In the genomic region with DNA sequence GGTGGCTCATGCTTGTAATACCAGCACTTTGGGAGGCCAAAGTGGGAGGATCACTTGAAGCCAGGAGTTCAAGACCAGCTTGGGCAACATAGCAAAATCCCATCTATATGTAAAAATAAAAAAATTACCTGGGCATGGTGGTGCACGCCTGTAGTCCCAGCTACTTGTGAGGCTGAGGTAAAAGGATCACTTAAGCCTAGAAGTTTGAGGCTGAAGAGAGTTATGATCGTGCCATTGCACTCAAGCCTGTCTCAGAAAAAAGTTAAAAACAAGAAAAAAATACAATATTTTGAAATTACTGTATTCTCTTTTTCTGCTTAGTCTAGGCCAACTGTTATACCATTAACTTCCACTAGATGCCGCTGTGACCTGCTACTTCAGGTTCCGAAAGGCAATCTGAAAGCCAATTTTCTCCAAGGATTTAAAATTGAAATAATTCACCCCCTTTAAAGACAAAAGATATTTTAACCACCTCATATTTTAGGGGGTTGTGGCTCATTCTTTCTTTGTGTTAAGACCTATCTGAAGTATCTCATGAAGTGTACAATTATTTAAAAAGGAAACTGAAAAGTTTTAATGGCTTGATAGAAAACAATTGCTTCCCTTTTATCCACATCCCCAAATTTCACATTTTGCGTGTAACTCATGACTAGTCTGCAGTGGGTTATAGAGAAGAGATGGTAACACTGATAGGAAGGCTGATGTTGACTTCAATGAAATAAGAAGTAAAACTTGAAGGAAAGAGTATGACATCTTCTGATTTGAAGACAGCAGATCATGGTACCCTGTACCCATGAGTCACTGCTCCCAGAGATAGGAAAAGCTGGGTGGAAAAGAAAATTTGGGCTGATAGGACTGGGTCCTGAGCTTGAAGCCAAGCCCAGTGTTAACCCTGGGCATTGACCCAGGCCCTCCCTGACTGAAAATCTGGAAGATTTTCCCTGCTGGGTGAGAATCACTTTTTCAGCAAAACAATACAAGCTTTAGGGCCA, we compare ENCODE assay signal across 1 cellular context.
TF ChIP-seq lines count a peak whose summit lies in the region.

No MANE protein-coding gene starts in this region.

TF ChIP-seq in GM12878, 131 proteins besides CTCF, POLR2A, EP300 and RAD21 (continued from another document):
- TF ChIP-seq, protein P1, sequence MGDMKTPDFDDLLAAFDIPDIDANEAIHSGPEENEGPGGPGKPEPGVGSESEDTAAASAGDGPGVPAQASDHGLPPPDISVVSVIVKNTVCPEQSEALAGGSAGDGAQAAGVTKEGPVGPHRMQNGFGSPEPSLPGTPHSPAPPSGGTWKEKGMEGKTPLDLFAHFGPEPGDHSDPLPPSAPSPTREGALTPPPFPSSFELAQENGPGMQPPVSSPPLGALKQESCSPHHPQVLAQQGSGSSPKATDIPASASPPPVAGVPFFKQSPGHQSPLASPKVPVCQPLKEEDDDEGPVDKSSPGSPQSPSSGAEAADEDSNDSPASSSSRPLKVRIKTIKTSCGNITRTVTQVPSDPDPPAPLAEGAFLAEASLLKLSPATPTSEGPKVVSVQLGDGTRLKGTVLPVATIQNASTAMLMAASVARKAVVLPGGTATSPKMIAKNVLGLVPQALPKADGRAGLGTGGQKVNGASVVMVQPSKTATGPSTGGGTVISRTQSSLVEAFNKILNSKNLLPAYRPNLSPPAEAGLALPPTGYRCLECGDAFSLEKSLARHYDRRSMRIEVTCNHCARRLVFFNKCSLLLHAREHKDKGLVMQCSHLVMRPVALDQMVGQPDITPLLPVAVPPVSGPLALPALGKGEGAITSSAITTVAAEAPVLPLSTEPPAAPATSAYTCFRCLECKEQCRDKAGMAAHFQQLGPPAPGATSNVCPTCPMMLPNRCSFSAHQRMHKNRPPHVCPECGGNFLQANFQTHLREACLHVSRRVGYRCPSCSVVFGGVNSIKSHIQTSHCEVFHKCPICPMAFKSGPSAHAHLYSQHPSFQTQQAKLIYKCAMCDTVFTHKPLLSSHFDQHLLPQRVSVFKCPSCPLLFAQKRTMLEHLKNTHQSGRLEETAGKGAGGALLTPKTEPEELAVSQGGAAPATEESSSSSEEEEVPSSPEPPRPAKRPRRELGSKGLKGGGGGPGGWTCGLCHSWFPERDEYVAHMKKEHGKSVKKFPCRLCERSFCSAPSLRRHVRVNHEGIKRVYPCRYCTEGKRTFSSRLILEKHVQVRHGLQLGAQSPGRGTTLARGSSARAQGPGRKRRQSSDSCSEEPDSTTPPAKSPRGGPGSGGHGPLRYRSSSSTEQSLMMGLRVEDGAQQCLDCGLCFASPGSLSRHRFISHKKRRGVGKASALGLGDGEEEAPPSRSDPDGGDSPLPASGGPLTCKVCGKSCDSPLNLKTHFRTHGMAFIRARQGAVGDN (IDR thresholded peaks at IDR 0.05), result peak; percentile 59; the same call in 1 of the 2 replicates
- TF ChIP-seq SMAD5 (IDR thresholded peaks at IDR 0.05; ENCODE audit: low read depth) (no peak), RUNX3 (IDR thresholded peaks at IDR 0.05; ENCODE audit: low read length) (no peak), NFIC (IDR thresholded peaks at IDR 0.05; ENCODE audit: low read depth, low read length) (peak; percentile 25; the same call in 1 of the 2 replicates), SMAD1 (IDR thresholded peaks at IDR 0.05; ENCODE audit: low read depth, partially characterized antibody) (no peak), ZBED1 (IDR thresholded peaks at IDR 0.05; ENCODE audit: borderline replicate concordance) (0 out of 2 replicates have a peak, but pooled peaks have one; percentile 39), BACH1 (IDR thresholded peaks at IDR 0.05; ENCODE audit: borderline replicate concordance) (no peak), SPI1 (IDR thresholded peaks at IDR 0.05; ENCODE audit: borderline replicate concordance, insufficient read depth, low read depth, low read length) (no peak), LARP7 (IDR thresholded peaks at IDR 0.05) (no peak), SMC3 (IDR thresholded peaks at IDR 0.05; ENCODE audit: borderline replicate concordance, low read length) (peak; percentile 95)
- TF ChIP-seq, protein P2, sequence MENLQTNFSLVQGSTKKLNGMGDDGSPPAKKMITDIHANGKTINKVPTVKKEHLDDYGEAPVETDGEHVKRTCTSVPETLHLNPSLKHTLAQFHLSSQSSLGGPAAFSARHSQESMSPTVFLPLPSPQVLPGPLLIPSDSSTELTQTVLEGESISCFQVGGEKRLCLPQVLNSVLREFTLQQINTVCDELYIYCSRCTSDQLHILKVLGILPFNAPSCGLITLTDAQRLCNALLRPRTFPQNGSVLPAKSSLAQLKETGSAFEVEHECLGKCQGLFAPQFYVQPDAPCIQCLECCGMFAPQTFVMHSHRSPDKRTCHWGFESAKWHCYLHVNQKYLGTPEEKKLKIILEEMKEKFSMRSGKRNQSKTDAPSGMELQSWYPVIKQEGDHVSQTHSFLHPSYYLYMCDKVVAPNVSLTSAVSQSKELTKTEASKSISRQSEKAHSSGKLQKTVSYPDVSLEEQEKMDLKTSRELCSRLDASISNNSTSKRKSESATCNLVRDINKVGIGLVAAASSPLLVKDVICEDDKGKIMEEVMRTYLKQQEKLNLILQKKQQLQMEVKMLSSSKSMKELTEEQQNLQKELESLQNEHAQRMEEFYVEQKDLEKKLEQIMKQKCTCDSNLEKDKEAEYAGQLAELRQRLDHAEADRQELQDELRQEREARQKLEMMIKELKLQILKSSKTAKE (IDR thresholded peaks at IDR 0.05; ENCODE audit: low read depth, poor library complexity, severe bottlenecking), result peak; percentile 45
TF ChIP-seq in GM12878: peak in this region for 7.
